In the genomic region with DNA sequence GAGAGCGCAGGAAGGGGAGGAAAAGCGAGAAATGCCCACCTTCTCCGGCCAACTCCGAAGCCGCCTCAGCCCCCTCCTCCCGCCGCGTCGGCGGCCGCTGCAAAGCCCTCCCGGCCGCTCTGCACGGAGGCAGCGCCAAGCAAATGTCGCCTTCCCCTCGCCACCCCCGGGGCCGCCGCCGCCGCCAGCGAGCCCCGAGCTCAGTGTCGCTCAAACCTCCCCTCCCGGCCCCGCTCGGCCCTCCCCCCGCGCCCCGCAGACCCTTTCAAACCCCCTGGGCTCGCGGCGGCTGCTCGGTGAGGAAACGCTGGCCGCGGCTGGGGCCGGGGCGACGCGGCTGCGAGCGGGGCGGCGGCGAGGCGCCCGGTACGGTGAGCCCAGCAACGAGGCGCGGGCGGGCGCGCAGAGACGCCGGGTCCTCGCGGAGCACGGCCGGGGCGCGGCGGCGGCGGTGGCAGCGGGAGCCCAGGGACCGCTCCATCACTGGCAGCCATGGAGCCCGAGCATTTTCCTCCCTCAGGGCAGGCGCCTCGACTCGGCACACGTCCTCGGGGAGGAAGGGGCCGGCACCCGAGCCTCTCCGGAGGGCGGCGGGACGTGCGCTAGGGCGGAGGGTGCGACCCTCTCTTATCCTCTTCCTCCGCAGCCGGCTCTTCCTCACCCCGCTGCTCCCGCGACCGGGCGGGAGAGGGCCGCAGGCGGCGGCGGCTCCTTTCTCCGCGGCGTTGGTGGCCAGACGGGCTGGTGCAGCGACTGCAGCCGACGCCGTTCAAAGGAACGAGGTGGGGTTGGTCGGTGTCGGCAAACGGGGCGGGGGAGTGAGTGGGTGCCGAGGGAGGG, we compare ENCODE assay signal across 8 cellular contexts. TPM values are rescaled to one million over a fixed set of nuclear protein-coding genes. Genes with fewer than 3 reads are reported as not detected.
DNase-seq lines count a peak whose midpoint lies in the region; ATAC-seq and TF ChIP-seq lines count a peak whose summit lies in the region.

No MANE protein-coding gene starts in this region.

- no peaks in the 10 kb centered on the region for H3K27me3 ChIP-seq in KMS-11 (ENCODE audit: insufficient read depth, low read depth)
- H3K27me3 ChIP-seq in uterus: no peaks in the 10 kb centered on the region

- H3K9ac ChIP-seq in KMS-11: peak overlapping the region; percentile 99; the same call in 1 of the 2 replicates

- H3K27me3 Mint-ChIP-seq in Calu3 (ENCODE audit: unreplicated experiment): no peaks in the 10 kb centered on the region
- no peaks in the 10 kb centered on the region for H3K27me3 Mint-ChIP-seq in activated T-cell treated with anti-CD3 and anti-CD28 coated beads, Interleukin-2, amount 50 U/mL, for 4 hours (ENCODE audit: low read depth)

- peaks cover 12% of the 10 kb centered on the region; the same call in 1 of the 2 replicates for H3K79me2 ChIP-seq in KMS-11 (ENCODE audit: insufficient read depth, low read depth)

- ATAC-seq in GM21528 (IDR thresholded peaks at IDR 0.05; ENCODE audit: low FRiP score, unreplicated experiment): peak; percentile 23
- peak; percentile 29 to 36 for ATAC-seq in activated T-cell treated with anti-CD3 and anti-CD28 coated beads, Interleukin-2, amount 50 U/mL, for 4 hours
- ATAC-seq in omental fat pad (ENCODE audit: low FRiP score): peak; percentile 28

- peaks cover 32% of the 10 kb centered on the region for H3K36me3 Mint-ChIP-seq in Calu3 (ENCODE audit: insufficient read depth, unreplicated experiment)
- no peaks in the 10 kb centered on the region for H3K36me3 Mint-ChIP-seq in activated T-cell treated with anti-CD3 and anti-CD28 coated beads, Interleukin-2, amount 50 U/mL, for 4 hours (ENCODE audit: insufficient read depth)

- H3K4me1 ChIP-seq in KMS-11 (ENCODE audit: low read depth, poor library complexity, severe bottlenecking) (peaks cover 42% of the 10 kb centered on the region), uterus (peaks cover 0 to 13% of the 10 kb centered on the region in 2 donors)

- H3K4me1 Mint-ChIP-seq in Calu3 (ENCODE audit: low read depth, unreplicated experiment): peaks cover 27% of the 10 kb centered on the region
- H3K4me1 Mint-ChIP-seq in activated T-cell treated with anti-CD3 and anti-CD28 coated beads, Interleukin-2, amount 50 U/mL, for 4 hours (ENCODE audit: low read depth): peaks cover 44% of the 10 kb centered on the region

- peak overlapping the region; percentile 99 for H3K27ac ChIP-seq in KMS-11
- H3K27ac ChIP-seq in uterus: peak overlapping the region; percentile 95 to 99

- peak; percentile 31 for DNase-seq in Calu3
- peak; percentile 27 for DNase-seq in activated T-cell treated with anti-CD3 and anti-CD28 coated beads, Interleukin-2, amount 50 U/mL, for 4 hours
- DNase-seq in fibroblast of the aortic adventitia (ENCODE audit: low read depth): no peak
- DNase-seq in omental fat pad (ENCODE audit: low spot score): no peak
- DNase-seq in uterus: peak; percentile 26 to 37
- DNase-seq in HT-29 (ENCODE audit: low spot score): no peak

- H2AFZ ChIP-seq in KMS-11 (ENCODE audit: low read depth): peak overlapping the region; percentile 59; the same call in 1 of the 2 replicates

- CTCF ChIA-PET in Calu3 (lab: Charles Lee): no interaction called here

- H3K4me2 ChIP-seq in KMS-11: peak overlapping the region; percentile 71; the same call in 1 of the 2 replicates

- no peaks in the 10 kb centered on the region for H3K9me3 Mint-ChIP-seq in Calu3 (ENCODE audit: low read depth, unreplicated experiment)
- no peaks in the 10 kb centered on the region for H3K9me3 Mint-ChIP-seq in activated T-cell treated with anti-CD3 and anti-CD28 coated beads, Interleukin-2, amount 50 U/mL, for 4 hours

- intact Hi-C loops in Calu3 (cut with micrococcal nuclease; ENCODE audit: unreplicated experiment) (loop anchor here (10.0 kb wide), 1 partner anchor 92 kb away; no protein-coding TSS in a partner anchor), uterus (cut with DNase I; ENCODE audit: low total_unique reads) (loop anchor here (10.0 kb wide), 1 partner anchor 338 kb away; no protein-coding TSS in a partner anchor)

- peak overlapping the region; percentile 83 for H3K4me3 Mint-ChIP-seq in Calu3 (ENCODE audit: low read depth, unreplicated experiment)
- H3K4me3 Mint-ChIP-seq in activated T-cell treated with anti-CD3 and anti-CD28 coated beads, Interleukin-2, amount 50 U/mL, for 4 hours: peak overlapping the region; percentile 94

- no peaks in the 10 kb centered on the region for H3K36me3 ChIP-seq in KMS-11 (ENCODE audit: insufficient read depth)
- no peaks in the 10 kb centered on the region for H3K36me3 ChIP-seq in uterus

- TF ChIP-seq POLR2A in uterus (IDR thresholded peaks at IDR 0.05): no peak

- H3K27ac Mint-ChIP-seq in Calu3 (ENCODE audit: unreplicated experiment): no peak overlapping the region

- BruUV-seq in Calu3 (replicated peaks; lab: Mats Ljungman, UMichigan): no TSS peak

- H3K4me3 ChIP-seq in KMS-11 (IDR thresholded peaks at IDR 0.05; ENCODE audit: insufficient read depth, low read depth, low read length) (no peak overlapping the region), fibroblast of the aortic adventitia (ENCODE audit: low read depth, low read length) (peak overlapping the region; percentile 71), uterus (peak overlapping the region; percentile 71 to 73)

- H4K20me1 ChIP-seq in KMS-11 (ENCODE audit: insufficient read depth): no peaks in the 10 kb centered on the region

- H3K9me3 ChIP-seq in uterus: no peaks in the 10 kb centered on the region

- TF ChIP-seq CTCF in Calu3 (IDR thresholded peaks at IDR 0.05; ENCODE audit: unreplicated experiment) (no peak), KMS-11 (conservative IDR thresholded peaks at IDR 0.05; ENCODE audit: low read depth, low read length) (no peak), fibroblast of the aortic adventitia (IDR thresholded peaks at IDR 0.05; ENCODE audit: insufficient read depth, low read length) (no peak), omental fat pad (IDR thresholded peaks at IDR 0.05) (no peak), uterus (IDR thresholded peaks at IDR 0.05) (peak in 1 of 4 experiments; percentile 6)

RNA-seq across cellular contexts. Expression of a gene that starts 0.5 kb away (rescaled TPM):
- 37.1 and 37.2 TPM in 2 replicates for total RNA-seq in Calu3 (2022)
- 1 to 10 TPM; 3.9 to 5.6 (median 4.8) TPM for total RNA-seq in activated T-cell treated with anti-CD3 and anti-CD28 coated beads, Interleukin-2, amount 50 U/mL, for 4 hours
- total RNA-seq in fibroblast of the aortic adventitia (ENCODE audit: low replicate concordance): 48.6 and 94.5 TPM in 2 replicates
- total RNA-seq in omental fat pad: 100 to 1,000 TPM in 2 of 4 donors, 10 to 100 TPM in 2; 48.8 to 138 (median 92.7) TPM
- 100 to 1,000 TPM; 153 to 200 (median 182) TPM for total RNA-seq in uterus
- 67.6 and 75.2 TPM in 2 replicates for total RNA-seq in HT-29 (2014; rRNA removed; shearing (Covaris generic))

Comparison
In these comparisons a context has a peak if more than half of its experiments do, and no peak if none do; other contexts are left out.
1. DNase-seq: peak in Calu3 (single experiment), activated T-cell treated with anti-CD3 and anti-CD28 coated beads, Interleukin-2, amount 50 U/mL, for 4 hours (single experiment) and uterus (2 of 2); none in fibroblast of the aortic adventitia (single experiment), omental fat pad (single experiment) and HT-29 (single experiment).
2. Peak in every context shown above with its lines, with median percentiles within 50 percentile points of each other: ATAC-seq.